13 cellular contexts compared by ENCODE assay signal in genomic region chr15:91411570-91411969, GRCh38.
A peak's percentile ranks its signal among the peaks of the same experiment; 100 is the strongest.
DNase-seq lines count a peak whose midpoint lies in the region; ATAC-seq and TF ChIP-seq lines count a peak whose summit lies in the region.
"Had no signal": no experiment of that assay in that cellular context is flagged by ENCODE, and none has a peak within 500 bp of the region (broad histone marks: within the 10 kb centered on the region; RNA-seq: fewer than 3 reads in every experiment).

No MANE protein-coding gene starts in this region.

- no peaks in the 10 kb centered on the region for H3K9me3 ChIP-seq in right lobe of liver
- no peaks in the 10 kb centered on the region for H3K9me3 ChIP-seq in osteoblast (ENCODE audit: low read depth, low read length)
- H3K9me3 ChIP-seq: BE2C had no signal

- peak; percentile 51 to 68 (median 56) for ATAC-seq in right lobe of liver
- no peak for ATAC-seq in Right ventricle myocardium inferior

- no peak for TF ChIP-seq POLR2A in right lobe of liver (IDR thresholded peaks at IDR 0.05)

- H4K20me1 ChIP-seq in osteoblast (ENCODE audit: insufficient read depth, low read length) = no peaks in the 10 kb centered on the region

- H3K4me2 ChIP-seq in osteoblast (ENCODE audit: insufficient read depth, low read length) = no peak overlapping the region

- H3K27ac ChIP-seq in HL-60 (replicated peaks) = peak overlapping the region; percentile 42
- H3K27ac ChIP-seq in right lobe of liver = no peak overlapping the region
- no peak overlapping the region for H3K27ac ChIP-seq in osteoblast (ENCODE audit: low read depth, low read length)

- H3K4me3 ChIP-seq in HL-60 (replicated peaks; ENCODE audit: insufficient read depth, low read length) (no peak overlapping the region), right lobe of liver (no peak overlapping the region), osteoblast (ENCODE audit: insufficient read depth, low read length) (no peak overlapping the region)

- no peak overlapping the region for H2AFZ ChIP-seq in osteoblast (ENCODE audit: low read length)

- TF ChIP-seq CTCF in HL-60 (IDR thresholded peaks at IDR 0.05; ENCODE audit: insufficient read depth, low read length) = no peak
- TF ChIP-seq CTCF in right lobe of liver (IDR thresholded peaks at IDR 0.05) = no peak
- no peak for TF ChIP-seq CTCF in osteoblast (IDR thresholded peaks at IDR 0.05; ENCODE audit: extremely low read depth, low read depth, low read length)

- peak; percentile 14 for DNase-seq in SKM-1 treated with dmso at 0.1 percent for 144 hours (lab: John Stamatoyannopoulos, UW; ENCODE audit: unreplicated experiment)
- no peak for DNase-seq in SKM-1 (lab: John Stamatoyannopoulos, UW; ENCODE audit: unreplicated experiment)
- peak; percentile 12 to 62 for DNase-seq in HL-60 (ENCODE audit: low read depth in 1 of 2, low spot score in 1 of 2)
- DNase-seq in right lobe of liver = no peak
- DNase-seq in Right ventricle myocardium inferior (ENCODE audit: missing footprints) = no peak
- no peak for DNase-seq in activated CD4-positive, CD25-positive, alpha-beta regulatory T cell (lab: John Stamatoyannopoulos, UW)
- no peak for DNase-seq in osteoblast (ENCODE audit: insufficient read length, low spot score, missing footprints)
- DNase-seq: BE2C; C1 segment of cervical spinal cord; Caco-2; CD4-positive, CD25-positive, alpha-beta regulatory T cell; CD8-positive, alpha-beta memory T cell; H9 had no signal

- H3K36me3 ChIP-seq in right lobe of liver (no peaks in the 10 kb centered on the region), osteoblast (ENCODE audit: insufficient read depth, low read length) (no peaks in the 10 kb centered on the region)
- H3K36me3 ChIP-seq: BE2C had no signal

- intact Hi-C loops in right lobe of liver (cut with DNase I) = no loop called here
- intact Hi-C loops in Right ventricle myocardium inferior (cut with DNase I) = no loop called here

- no peaks in the 10 kb centered on the region for H3K79me2 ChIP-seq in osteoblast (ENCODE audit: insufficient read depth, low read length)

- H3K27me3 ChIP-seq in HL-60 (ENCODE audit: insufficient read depth, poor library complexity, severe bottlenecking) (no peaks in the 10 kb centered on the region), right lobe of liver (no peaks in the 10 kb centered on the region), osteoblast (ENCODE audit: insufficient read depth, low read length) (no peaks in the 10 kb centered on the region)
- H3K27me3 ChIP-seq: BE2C had no signal

- peaks cover 0 to 19% (median 8%) of the 10 kb centered on the region in 4 donors for H3K4me1 ChIP-seq in right lobe of liver
- peaks cover 6% of the 10 kb centered on the region for H3K4me1 ChIP-seq in osteoblast (ENCODE audit: insufficient read depth, low read length)
- H3K4me1 ChIP-seq: Caco-2 had no signal

Comparison
In these comparisons a context has a peak if more than half of its experiments do, and no peak if none do; other contexts are left out.
1. DNase-seq: peak in SKM-1 treated with dmso at 0.1 percent for 144 hours (single experiment) and HL-60 (2 of 2); none in SKM-1 (single experiment), right lobe of liver (0 of 3), Right ventricle myocardium inferior (single experiment), activated CD4-positive, CD25-positive, alpha-beta regulatory T cell (0 of 4) and osteoblast (single experiment).